1 cellular context compared by ENCODE assay signal in the genomic region with DNA sequence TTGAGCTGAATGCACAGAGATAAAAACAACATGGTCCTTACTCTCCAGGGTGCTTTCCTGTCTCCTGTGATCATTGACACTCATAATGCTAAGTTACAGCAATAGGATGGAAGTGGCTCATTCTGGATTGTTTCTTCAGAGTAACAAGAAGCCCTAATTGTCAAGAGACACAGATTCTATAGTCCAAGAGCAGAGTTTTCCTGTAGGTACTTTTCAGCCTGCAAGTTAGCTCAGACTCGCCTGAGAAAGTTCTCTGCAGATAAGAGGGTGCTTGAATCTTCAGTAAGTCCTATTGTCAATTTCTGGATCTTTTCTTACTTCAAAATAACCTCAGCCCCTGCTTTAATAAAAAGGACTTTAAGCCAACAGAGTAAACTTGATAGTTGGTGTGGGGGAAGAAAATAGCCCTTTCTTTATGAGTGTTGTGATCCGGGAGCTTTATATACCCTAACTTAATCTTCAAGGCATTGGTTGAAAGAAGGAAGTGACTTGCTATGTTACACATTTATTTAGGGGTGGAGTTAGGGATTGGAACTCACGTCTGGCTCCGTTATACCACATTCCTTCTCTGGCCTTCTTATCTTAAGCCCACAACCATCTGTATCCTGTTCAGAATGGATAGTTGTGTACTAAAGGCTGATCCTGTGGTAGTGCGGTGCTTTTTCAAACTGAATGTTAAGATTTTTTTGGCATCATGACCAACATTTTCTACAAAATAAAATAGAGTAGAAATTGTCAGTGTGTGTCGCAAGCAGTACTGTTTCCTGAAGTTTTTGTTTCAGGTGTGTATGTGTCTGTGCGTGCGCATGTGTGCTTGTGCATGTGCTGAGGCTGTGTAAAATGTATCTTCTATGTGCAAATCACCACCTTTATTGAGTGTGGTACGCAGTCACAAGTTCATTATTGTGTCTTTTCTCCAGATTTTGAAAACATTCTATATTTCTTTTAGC.
TF ChIP-seq lines count a peak whose summit lies in the region.

No MANE protein-coding gene starts in this region.

TF ChIP-seq in K562, 482 proteins besides CTCF, POLR2A, EP300 and RAD21 (continued from another document and continues in another):
- peak in 1 of 2 experiments; percentile 73; a peak in 1 of 4 replicates for TF ChIP-seq ETV6 (IDR thresholded peaks at IDR 0.05; ENCODE audit: borderline replicate concordance in 1 of 2, low read depth in 2 of 2, low read length in 1 of 2)
- TF ChIP-seq ETV6 (CRISPR knock-in tag; IDR thresholded peaks at IDR 0.05; ENCODE audit: borderline replicate concordance), result no peak
- no peak for TF ChIP-seq GABPB2 (CRISPR knock-in tag; conservative IDR thresholded peaks at IDR 0.05)
- no peak for TF ChIP-seq ZNF23 (CRISPR knock-in tag; IDR thresholded peaks at IDR 0.05)
- TF ChIP-seq, protein P1, sequence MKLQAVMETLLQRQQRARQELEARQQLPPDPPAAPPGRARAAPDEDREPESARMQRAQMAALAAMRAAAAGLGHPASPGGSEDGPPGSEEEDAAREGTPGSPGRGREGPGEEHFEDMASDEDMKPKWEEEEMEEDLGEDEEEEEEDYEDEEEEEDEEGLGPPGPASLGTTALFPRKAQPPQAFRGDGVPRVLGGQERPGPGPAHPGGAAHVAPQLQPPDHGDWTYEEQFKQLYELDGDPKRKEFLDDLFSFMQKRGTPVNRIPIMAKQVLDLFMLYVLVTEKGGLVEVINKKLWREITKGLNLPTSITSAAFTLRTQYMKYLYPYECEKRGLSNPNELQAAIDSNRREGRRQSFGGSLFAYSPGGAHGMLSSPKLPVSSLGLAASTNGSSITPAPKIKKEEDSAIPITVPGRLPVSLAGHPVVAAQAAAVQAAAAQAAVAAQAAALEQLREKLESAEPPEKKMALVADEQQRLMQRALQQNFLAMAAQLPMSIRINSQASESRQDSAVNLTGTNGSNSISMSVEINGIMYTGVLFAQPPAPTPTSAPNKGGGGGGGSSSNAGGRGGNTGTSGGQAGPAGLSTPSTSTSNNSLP (IDR thresholded peaks at IDR 0.05; ENCODE audit: borderline replicate concordance, low read depth, low read length), result peak; percentile 92
- TF ChIP-seq, protein P2, sequence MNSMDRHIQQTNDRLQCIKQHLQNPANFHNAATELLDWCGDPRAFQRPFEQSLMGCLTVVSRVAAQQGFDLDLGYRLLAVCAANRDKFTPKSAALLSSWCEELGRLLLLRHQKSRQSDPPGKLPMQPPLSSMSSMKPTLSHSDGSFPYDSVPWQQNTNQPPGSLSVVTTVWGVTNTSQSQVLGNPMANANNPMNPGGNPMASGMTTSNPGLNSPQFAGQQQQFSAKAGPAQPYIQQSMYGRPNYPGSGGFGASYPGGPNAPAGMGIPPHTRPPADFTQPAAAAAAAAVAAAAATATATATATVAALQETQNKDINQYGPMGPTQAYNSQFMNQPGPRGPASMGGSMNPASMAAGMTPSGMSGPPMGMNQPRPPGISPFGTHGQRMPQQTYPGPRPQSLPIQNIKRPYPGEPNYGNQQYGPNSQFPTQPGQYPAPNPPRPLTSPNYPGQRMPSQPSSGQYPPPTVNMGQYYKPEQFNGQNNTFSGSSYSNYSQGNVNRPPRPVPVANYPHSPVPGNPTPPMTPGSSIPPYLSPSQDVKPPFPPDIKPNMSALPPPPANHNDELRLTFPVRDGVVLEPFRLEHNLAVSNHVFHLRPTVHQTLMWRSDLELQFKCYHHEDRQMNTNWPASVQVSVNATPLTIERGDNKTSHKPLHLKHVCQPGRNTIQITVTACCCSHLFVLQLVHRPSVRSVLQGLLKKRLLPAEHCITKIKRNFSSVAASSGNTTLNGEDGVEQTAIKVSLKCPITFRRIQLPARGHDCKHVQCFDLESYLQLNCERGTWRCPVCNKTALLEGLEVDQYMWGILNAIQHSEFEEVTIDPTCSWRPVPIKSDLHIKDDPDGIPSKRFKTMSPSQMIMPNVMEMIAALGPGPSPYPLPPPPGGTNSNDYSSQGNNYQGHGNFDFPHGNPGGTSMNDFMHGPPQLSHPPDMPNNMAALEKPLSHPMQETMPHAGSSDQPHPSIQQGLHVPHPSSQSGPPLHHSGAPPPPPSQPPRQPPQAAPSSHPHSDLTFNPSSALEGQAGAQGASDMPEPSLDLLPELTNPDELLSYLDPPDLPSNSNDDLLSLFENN (IDR thresholded peaks at IDR 0.05; ENCODE audit: low read depth in 2 of 2, low read length in 2 of 2), result peak in 1 of 2 experiments; percentile 73; a peak in 1 of 4 replicates
- TF ChIP-seq TFAM (CRISPR knock-in tag; conservative IDR thresholded peaks at IDR 0.05), result no peak
- TF ChIP-seq, protein P3, sequence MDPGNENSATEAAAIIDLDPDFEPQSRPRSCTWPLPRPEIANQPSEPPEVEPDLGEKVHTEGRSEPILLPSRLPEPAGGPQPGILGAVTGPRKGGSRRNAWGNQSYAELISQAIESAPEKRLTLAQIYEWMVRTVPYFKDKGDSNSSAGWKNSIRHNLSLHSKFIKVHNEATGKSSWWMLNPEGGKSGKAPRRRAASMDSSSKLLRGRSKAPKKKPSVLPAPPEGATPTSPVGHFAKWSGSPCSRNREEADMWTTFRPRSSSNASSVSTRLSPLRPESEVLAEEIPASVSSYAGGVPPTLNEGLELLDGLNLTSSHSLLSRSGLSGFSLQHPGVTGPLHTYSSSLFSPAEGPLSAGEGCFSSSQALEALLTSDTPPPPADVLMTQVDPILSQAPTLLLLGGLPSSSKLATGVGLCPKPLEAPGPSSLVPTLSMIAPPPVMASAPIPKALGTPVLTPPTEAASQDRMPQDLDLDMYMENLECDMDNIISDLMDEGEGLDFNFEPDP (CRISPR knock-in tag; IDR thresholded peaks at IDR 0.05), result no peak
- peak in 1 of 2 experiments; percentile 53; a peak in 2 of 4 replicates for TF ChIP-seq TBL1XR1 (IDR thresholded peaks at IDR 0.05; ENCODE audit: low read length in 2 of 2)
- TF ChIP-seq FOXA3 (CRISPR knock-in tag; conservative IDR thresholded peaks at IDR 0.05 in 1 of 2, IDR thresholded peaks at IDR 0.05 in 1 of 2), result peak; percentile 93 to 94
- peak; percentile 95 for TF ChIP-seq ARID1B (IDR thresholded peaks at IDR 0.05)
- TF ChIP-seq TRIM24 (IDR thresholded peaks at IDR 0.05), result peak; percentile 89 to 91
- peak; percentile 47; the same call in 1 of the 2 replicates for TF ChIP-seq PHF21A (IDR thresholded peaks at IDR 0.05; ENCODE audit: borderline replicate concordance, low read depth)
- TF ChIP-seq CCNT2 (IDR thresholded peaks at IDR 0.05; ENCODE audit: borderline replicate concordance, extremely low read depth, insufficient read length, low read depth, low read length), result peak; percentile 45
- no peak for TF ChIP-seq RBM39 (optimal IDR thresholded peaks at IDR 0.05; ENCODE audit: low read depth, low read length)
- TF ChIP-seq FOXK2 (conservative IDR thresholded peaks at IDR 0.05 in 1 of 2, IDR thresholded peaks at IDR 0.05 in 1 of 2; ENCODE audit: low read depth in 2 of 2), result peak; percentile 54 to 56; a peak in 3 of 4 replicates
- peak; percentile 95 to 99 for TF ChIP-seq RCOR1 (IDR thresholded peaks at IDR 0.05; ENCODE audit: borderline replicate concordance in 1 of 2, low read depth in 2 of 2, low read length in 2 of 2)
- TF ChIP-seq ZNF146 (CRISPR knock-in tag; IDR thresholded peaks at IDR 0.05; ENCODE audit: unreplicated experiment), result no peak
- peak; percentile 13 for TF ChIP-seq RBM25 (IDR thresholded peaks at IDR 0.05; ENCODE audit: low read depth, low read length, severe bottlenecking)
- TF ChIP-seq CEBPB (tag; IDR thresholded peaks at IDR 0.05), result peak; percentile 66
- 0 out of 2 replicates have a peak, but pooled peaks have one; percentile 18 for TF ChIP-seq MAFG (tag; conservative IDR thresholded peaks at IDR 0.05)
- TF ChIP-seq, protein P4, sequence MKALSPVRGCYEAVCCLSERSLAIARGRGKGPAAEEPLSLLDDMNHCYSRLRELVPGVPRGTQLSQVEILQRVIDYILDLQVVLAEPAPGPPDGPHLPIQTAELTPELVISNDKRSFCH (CRISPR knock-in tag; IDR thresholded peaks at IDR 0.05), result no peak
- TF ChIP-seq, protein P4 (tag; IDR thresholded peaks at IDR 0.05), result peak; percentile 62; the same call in 1 of the 2 replicates
- 0 out of 2 replicates have a peak, but pooled peaks have one; percentile 34 for TF ChIP-seq NFRKB (IDR thresholded peaks at IDR 0.05; ENCODE audit: low read depth)
- no peak for TF ChIP-seq ZNF224 (CRISPR knock-in tag; IDR thresholded peaks at IDR 0.05)
- peak; percentile 84 for TF ChIP-seq ETV5 (CRISPR knock-in tag; IDR thresholded peaks at IDR 0.05; ENCODE audit: low read depth)
- peak; percentile 86 for TF ChIP-seq SOX6 (IDR thresholded peaks at IDR 0.05)
- TF ChIP-seq KAT7 (CRISPR knock-in tag; IDR thresholded peaks at IDR 0.05; ENCODE audit: borderline replicate concordance), result no peak
- TF ChIP-seq, protein P5, sequence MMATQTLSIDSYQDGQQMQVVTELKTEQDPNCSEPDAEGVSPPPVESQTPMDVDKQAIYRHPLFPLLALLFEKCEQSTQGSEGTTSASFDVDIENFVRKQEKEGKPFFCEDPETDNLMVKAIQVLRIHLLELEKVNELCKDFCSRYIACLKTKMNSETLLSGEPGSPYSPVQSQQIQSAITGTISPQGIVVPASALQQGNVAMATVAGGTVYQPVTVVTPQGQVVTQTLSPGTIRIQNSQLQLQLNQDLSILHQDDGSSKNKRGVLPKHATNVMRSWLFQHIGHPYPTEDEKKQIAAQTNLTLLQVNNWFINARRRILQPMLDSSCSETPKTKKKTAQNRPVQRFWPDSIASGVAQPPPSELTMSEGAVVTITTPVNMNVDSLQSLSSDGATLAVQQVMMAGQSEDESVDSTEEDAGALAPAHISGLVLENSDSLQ (IDR thresholded peaks at IDR 0.05), result no peak
- 0 out of 4 replicates have a peak, but pooled peaks of 1 of the 2 experiments have one; percentile 40 for TF ChIP-seq SRF (CRISPR knock-in tag; IDR thresholded peaks at IDR 0.05)
- TF ChIP-seq TAF9B (IDR thresholded peaks at IDR 0.05; ENCODE audit: partially characterized antibody), result peak; percentile 45
- peak; percentile 98 for TF ChIP-seq TEAD4 (IDR thresholded peaks at IDR 0.05; ENCODE audit: low read length)
- no peak for TF ChIP-seq TEAD4 (CRISPR knock-in tag; IDR thresholded peaks at IDR 0.05; ENCODE audit: borderline replicate concordance)
- TF ChIP-seq, protein P6, sequence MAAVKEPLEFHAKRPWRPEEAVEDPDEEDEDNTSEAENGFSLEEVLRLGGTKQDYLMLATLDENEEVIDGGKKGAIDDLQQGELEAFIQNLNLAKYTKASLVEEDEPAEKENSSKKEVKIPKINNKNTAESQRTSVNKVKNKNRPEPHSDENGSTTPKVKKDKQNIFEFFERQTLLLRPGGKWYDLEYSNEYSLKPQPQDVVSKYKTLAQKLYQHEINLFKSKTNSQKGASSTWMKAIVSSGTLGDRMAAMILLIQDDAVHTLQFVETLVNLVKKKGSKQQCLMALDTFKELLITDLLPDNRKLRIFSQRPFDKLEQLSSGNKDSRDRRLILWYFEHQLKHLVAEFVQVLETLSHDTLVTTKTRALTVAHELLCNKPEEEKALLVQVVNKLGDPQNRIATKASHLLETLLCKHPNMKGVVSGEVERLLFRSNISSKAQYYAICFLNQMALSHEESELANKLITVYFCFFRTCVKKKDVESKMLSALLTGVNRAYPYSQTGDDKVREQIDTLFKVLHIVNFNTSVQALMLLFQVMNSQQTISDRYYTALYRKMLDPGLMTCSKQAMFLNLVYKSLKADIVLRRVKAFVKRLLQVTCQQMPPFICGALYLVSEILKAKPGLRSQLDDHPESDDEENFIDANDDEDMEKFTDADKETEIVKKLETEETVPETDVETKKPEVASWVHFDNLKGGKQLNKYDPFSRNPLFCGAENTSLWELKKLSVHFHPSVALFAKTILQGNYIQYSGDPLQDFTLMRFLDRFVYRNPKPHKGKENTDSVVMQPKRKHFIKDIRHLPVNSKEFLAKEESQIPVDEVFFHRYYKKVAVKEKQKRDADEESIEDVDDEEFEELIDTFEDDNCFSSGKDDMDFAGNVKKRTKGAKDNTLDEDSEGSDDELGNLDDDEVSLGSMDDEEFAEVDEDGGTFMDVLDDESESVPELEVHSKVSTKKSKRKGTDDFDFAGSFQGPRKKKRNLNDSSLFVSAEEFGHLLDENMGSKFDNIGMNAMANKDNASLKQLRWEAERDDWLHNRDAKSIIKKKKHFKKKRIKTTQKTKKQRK (IDR thresholded peaks at IDR 0.05; ENCODE audit: borderline replicate concordance, low read depth, low read length), result no peak
- TF ChIP-seq, protein P7, sequence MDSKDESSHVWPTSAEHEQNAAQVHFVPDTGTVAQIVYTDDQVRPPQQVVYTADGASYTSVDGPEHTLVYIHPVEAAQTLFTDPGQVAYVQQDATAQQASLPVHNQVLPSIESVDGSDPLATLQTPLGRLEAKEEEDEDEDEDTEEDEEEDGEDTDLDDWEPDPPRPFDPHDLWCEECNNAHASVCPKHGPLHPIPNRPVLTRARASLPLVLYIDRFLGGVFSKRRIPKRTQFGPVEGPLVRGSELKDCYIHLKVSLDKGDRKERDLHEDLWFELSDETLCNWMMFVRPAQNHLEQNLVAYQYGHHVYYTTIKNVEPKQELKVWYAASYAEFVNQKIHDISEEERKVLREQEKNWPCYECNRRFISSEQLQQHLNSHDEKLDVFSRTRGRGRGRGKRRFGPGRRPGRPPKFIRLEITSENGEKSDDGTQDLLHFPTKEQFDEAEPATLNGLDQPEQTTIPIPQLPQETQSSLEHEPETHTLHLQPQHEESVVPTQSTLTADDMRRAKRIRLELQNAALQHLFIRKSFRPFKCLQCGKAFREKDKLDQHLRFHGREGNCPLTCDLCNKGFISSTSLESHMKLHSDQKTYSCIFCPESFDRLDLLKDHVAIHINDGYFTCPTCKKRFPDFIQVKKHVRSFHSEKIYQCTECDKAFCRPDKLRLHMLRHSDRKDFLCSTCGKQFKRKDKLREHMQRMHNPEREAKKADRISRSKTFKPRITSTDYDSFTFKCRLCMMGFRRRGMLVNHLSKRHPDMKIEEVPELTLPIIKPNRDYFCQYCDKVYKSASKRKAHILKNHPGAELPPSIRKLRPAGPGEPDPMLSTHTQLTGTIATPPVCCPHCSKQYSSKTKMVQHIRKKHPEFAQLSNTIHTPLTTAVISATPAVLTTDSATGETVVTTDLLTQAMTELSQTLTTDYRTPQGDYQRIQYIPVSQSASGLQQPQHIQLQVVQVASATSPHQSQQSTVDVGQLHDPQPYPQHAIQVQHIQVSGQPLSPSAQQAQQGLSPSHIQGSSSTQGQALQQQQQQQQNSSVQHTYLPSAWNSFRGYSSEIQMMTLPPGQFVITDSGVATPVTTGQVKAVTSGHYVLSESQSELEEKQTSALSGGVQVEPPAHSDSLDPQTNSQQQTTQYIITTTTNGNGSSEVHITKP (IDR thresholded peaks at IDR 0.05; ENCODE audit: partially characterized antibody), result peak; percentile 38
- TF ChIP-seq NONO (IDR thresholded peaks at IDR 0.05; ENCODE audit: low read depth in 2 of 2, low read length in 1 of 2), result 0 out of 4 replicates have a peak, but pooled peaks of 1 of the 2 experiments have one; percentile 28
